Comparison of ENCODE assay signal across 9 cellular contexts in genomic region chr16:84115919-84116719, GRCh38. TPM values are rescaled to one million over a fixed set of nuclear protein-coding genes. Genes with fewer than 3 reads are reported as not detected.
DNase-seq lines count a peak whose midpoint lies in the region; ATAC-seq and TF ChIP-seq lines count a peak whose summit lies in the region.
"Had no signal": no experiment of that assay in that cellular context is flagged by ENCODE, and none has a peak within 500 bp of the region (broad histone marks: within the 10 kb centered on the region; RNA-seq: fewer than 3 reads in every experiment).

No MANE protein-coding gene starts in this region.

- H3K4me3 ChIP-seq in fibroblast of the aortic adventitia (ENCODE audit: low read depth, low read length), result peak overlapping the region; percentile 91
- H3K4me3 ChIP-seq in neutrophil (ENCODE audit: low read depth in 1 of 2, low read length in 1 of 2), result peak overlapping the region; percentile 91 to 94

- peak; percentile 24 for TF ChIP-seq CTCF in fibroblast of the aortic adventitia (IDR thresholded peaks at IDR 0.05; ENCODE audit: insufficient read depth, low read length)
- TF ChIP-seq CTCF in neutrophil (IDR thresholded peaks at IDR 0.05), result peak; percentile 62

- peak overlapping the region; percentile 92 for H3K27ac ChIP-seq in neutrophil

- H3K27me3 ChIP-seq in neutrophil, result no peaks in the 10 kb centered on the region

- ATAC-seq in HG02588 (IDR thresholded peaks at IDR 0.05; ENCODE audit: unreplicated experiment), result peak; percentile 32

- peak in 5 of 6 experiments; percentile 65 to 92 (median 77) for DNase-seq in stimulated activated naive CD4-positive, alpha-beta T cell (lab: John Stamatoyannopoulos, UW)
- no peak for DNase-seq in stimulated activated naive CD4-positive, alpha-beta T cell treated with Interleukin-2 at 50 U/mL for 16 hours (lab: John Stamatoyannopoulos, UW)
- peak; percentile 9 for DNase-seq in NCI-H1092 (lab: John Stamatoyannopoulos, UW)
- peak; percentile 55 to 61 for DNase-seq in activated CD4-positive, alpha-beta T cell treated with anti-CD3 and anti-CD28 coated beads, Interleukin-2, amount 50 U/mL, for 48 hours
- peak; percentile 59 for DNase-seq in fibroblast of the aortic adventitia (ENCODE audit: low read depth)
- DNase-seq in middle frontal gyrus (ENCODE audit: extremely low spot score, low spot score), result no peak

- H3K36me3 ChIP-seq in neutrophil, result no peaks in the 10 kb centered on the region

- H3K4me1 ChIP-seq in neutrophil (ENCODE audit: control insufficient read depth in 1 of 2, insufficient read depth in 1 of 2, low read depth in 1 of 2, low read length in 1 of 2), result peaks cover 22 to 26% of the 10 kb centered on the region in 2 experiments

- no peaks in the 10 kb centered on the region for H3K9me3 ChIP-seq in neutrophil

RNA-seq across cellular contexts. Expression of gene MBTPS1, which starts 0.6 kb away (rescaled TPM):
- total RNA-seq in fibroblast of the aortic adventitia (ENCODE audit: low replicate concordance), result 61.1 and 89.0 TPM in 2 replicates

RNA-seq across cellular contexts. Expression of gene HSDL1, which starts 28.9 kb away (rescaled TPM):
- 12.5 and 18.7 TPM in 2 replicates for total RNA-seq in fibroblast of the aortic adventitia (ENCODE audit: low replicate concordance)

RNA-seq across cellular contexts. Expression of gene DNAAF1, which starts 29.0 kb away (rescaled TPM):
- total RNA-seq in fibroblast of the aortic adventitia (ENCODE audit: low replicate concordance), result 0.09 TPM in 1 of 2 replicates, not detected in the other
- total RNA-seq: NCI-H460 had no signal

Comparison
In these comparisons a context has a peak if more than half of its experiments do, and no peak if none do; other contexts are left out.
1. DNase-seq: peak in stimulated activated naive CD4-positive, alpha-beta T cell (5 of 6), NCI-H1092 (single experiment), activated CD4-positive, alpha-beta T cell treated with anti-CD3 and anti-CD28 coated beads, Interleukin-2, amount 50 U/mL, for 48 hours (2 of 2) and fibroblast of the aortic adventitia (single experiment); none in stimulated activated naive CD4-positive, alpha-beta T cell treated with Interleukin-2 at 50 U/mL for 16 hours (single experiment) and middle frontal gyrus (single experiment).